ENCODE assay signal across 27 cellular contexts in genomic region chr3:4043867-4044575, GRCh38.
DNase-seq lines count a peak whose midpoint lies in the region; ATAC-seq and TF ChIP-seq lines count a peak whose summit lies in the region.
"Had no signal": no experiment of that assay in that cellular context is flagged by ENCODE, and none has a peak within 500 bp of the region (broad histone marks: within the 10 kb centered on the region; RNA-seq: fewer than 3 reads in every experiment).

No MANE protein-coding gene starts in this region.

- no peaks in the 10 kb centered on the region for H4K20me1 ChIP-seq in GM23248 (ENCODE audit: insufficient read depth)

- H3K27me3 ChIP-seq in GM23248 (replicated peaks; ENCODE audit: insufficient read depth) (no peaks in the 10 kb centered on the region), RWPE2 (ENCODE audit: insufficient read depth, poor library complexity, severe bottlenecking) (no peaks in the 10 kb centered on the region)
- H3K27me3 ChIP-seq: breast epithelium, right lobe of liver, testis had no signal

- no peaks in the 10 kb centered on the region for H3K79me2 ChIP-seq in GM23248 (ENCODE audit: insufficient read depth)

- no peak overlapping the region for H3K4me3 Mint-ChIP-seq in stimulated activated effector memory CD8-positive, alpha-beta T cell treated with anti-CD3 and anti-CD28 coated beads, Interleukin-12 subunit alpha, Interleukin-12 subunit beta, amount 100 ng/mL, for 72 hours
- H3K4me3 Mint-ChIP-seq in activated CD4-positive, alpha-beta memory T cell treated with anti-CD3 and anti-CD28 coated beads, Interleukin-2, amount 10 ng/mL, durations not matched to agents 7 days and 5 days: no peak overlapping the region
- H3K4me3 Mint-ChIP-seq: activated naive CD8-positive, alpha-beta T cell treated with anti-CD3 and anti-CD28 coated beads, Interleukin-2, amount 10 ng/mL, durations not matched to agents 7 days and 5 days; CD4-positive, alpha-beta T cell; dendritic cell treated with granulocyte-macrophage colony-stimulating factor and Interleukin-4, amounts not matched to agents 40 ng/mL and 50 ng/mL, for 4 days; GM23338; naive thymus-derived CD4-positive, alpha-beta T cell had no signal

- H3K9me2 ChIP-seq in GM23248 (ENCODE audit: insufficient read depth): no peaks in the 10 kb centered on the region

- TF ChIP-seq CTCF in RWPE2 (IDR thresholded peaks at IDR 0.05; ENCODE audit: poor library complexity, severe bottlenecking): no peak

- H3K9me3 ChIP-seq in GM23248 (ENCODE audit: low read depth) (no peaks in the 10 kb centered on the region), RWPE2 (ENCODE audit: severe bottlenecking) (no peaks in the 10 kb centered on the region)
- H3K9me3 ChIP-seq: breast epithelium, right lobe of liver, testis had no signal

- H3K9me3 Mint-ChIP-seq in stimulated activated effector memory CD8-positive, alpha-beta T cell treated with anti-CD3 and anti-CD28 coated beads, Interleukin-12 subunit alpha, Interleukin-12 subunit beta, amount 100 ng/mL, for 72 hours: no peaks in the 10 kb centered on the region
- H3K9me3 Mint-ChIP-seq in activated CD4-positive, alpha-beta memory T cell treated with anti-CD3 and anti-CD28 coated beads, Interleukin-2, amount 10 ng/mL, durations not matched to agents 7 days and 5 days: no peaks in the 10 kb centered on the region
- H3K9me3 Mint-ChIP-seq: activated naive CD8-positive, alpha-beta T cell treated with anti-CD3 and anti-CD28 coated beads, Interleukin-2, amount 10 ng/mL, durations not matched to agents 7 days and 5 days; activated T-helper 2 cell treated with anti-CD3 and anti-CD28 coated beads, Interferon-gamma antibody, Interleukin-2, Interleukin-4, amounts not matched to agents 10 μg/mL and 5 μg/mL and 100 μg/mL, durations not matched to agents 14 hours and 24 hours and 36 hours; CD4-positive, alpha-beta T cell; dendritic cell treated with granulocyte-macrophage colony-stimulating factor and Interleukin-4, amounts not matched to agents 40 ng/mL and 50 ng/mL, for 4 days had no signal

- no peaks in the 10 kb centered on the region for H3K27me3 Mint-ChIP-seq in activated CD4-positive, alpha-beta memory T cell treated with anti-CD3 and anti-CD28 coated beads, Interleukin-2, amount 10 ng/mL, durations not matched to agents 7 days and 5 days
- H3K27me3 Mint-ChIP-seq: activated naive CD8-positive, alpha-beta T cell treated with anti-CD3 and anti-CD28 coated beads, Interleukin-2, amount 10 ng/mL, durations not matched to agents 7 days and 5 days; CD4-positive, alpha-beta T cell; dendritic cell treated with granulocyte-macrophage colony-stimulating factor and Interleukin-4, amounts not matched to agents 40 ng/mL and 50 ng/mL, for 4 days; naive thymus-derived CD4-positive, alpha-beta T cell had no signal

- H3K27ac ChIP-seq in GM23248: no peak overlapping the region
- no peak overlapping the region for H3K27ac ChIP-seq in RWPE2 (ENCODE audit: poor library complexity, severe bottlenecking)
- H3K27ac ChIP-seq: breast epithelium, KMS-11, right lobe of liver, testis had no signal

- CTCF ChIA-PET in activated CD4-positive, alpha-beta memory T cell treated with anti-CD3 and anti-CD28 coated beads, Interleukin-2, amount 10 ng/mL, durations not matched to agents 7 days and 5 days (lab: Charles Lee): no interaction called here

- H3K4me2 ChIP-seq in GM23248 (ENCODE audit: unreplicated experiment): no peak overlapping the region
- H3K4me2 ChIP-seq: GM23338, KMS-11 had no signal

- H2AFZ ChIP-seq in GM23248: no peak overlapping the region
- H2AFZ ChIP-seq: GM23338 had no signal

- POLR2A ChIA-PET in activated CD4-positive, alpha-beta memory T cell treated with anti-CD3 and anti-CD28 coated beads, Interleukin-2, amount 10 ng/mL, durations not matched to agents 7 days and 5 days (lab: Charles Lee): no interaction called here

- no peaks in the 10 kb centered on the region for H3K36me3 Mint-ChIP-seq in stimulated activated effector memory CD8-positive, alpha-beta T cell treated with anti-CD3 and anti-CD28 coated beads, Interleukin-12 subunit alpha, Interleukin-12 subunit beta, amount 100 ng/mL, for 72 hours
- no peaks in the 10 kb centered on the region for H3K36me3 Mint-ChIP-seq in activated CD4-positive, alpha-beta memory T cell treated with anti-CD3 and anti-CD28 coated beads, Interleukin-2, amount 10 ng/mL, durations not matched to agents 7 days and 5 days (ENCODE audit: low read depth)
- H3K36me3 Mint-ChIP-seq: activated naive CD8-positive, alpha-beta T cell treated with anti-CD3 and anti-CD28 coated beads, Interleukin-2, amount 10 ng/mL, durations not matched to agents 7 days and 5 days had no signal

- DNase-seq in GM23248 (peak; percentile 42), RWPE2 (ENCODE audit: low spot score) (no peak), foreskin melanocyte (peak; percentile 93), COR-L47 (lab: John Stamatoyannopoulos, UW) (no peak), NCI-H2196 (lab: John Stamatoyannopoulos, UW; ENCODE audit: unreplicated experiment) (no peak), hepatic stellate cell (ENCODE audit: low spot score) (no peak)
- no peak for DNase-seq in stimulated activated effector memory CD8-positive, alpha-beta T cell treated with anti-CD3 and anti-CD28 coated beads, Interleukin-12 subunit alpha, Interleukin-12 subunit beta, amount 100 ng/mL, for 72 hours (ENCODE audit: low spot score in 2 of 2)
- no peak for DNase-seq in activated CD4-positive, alpha-beta memory T cell treated with anti-CD3 and anti-CD28 coated beads, Interleukin-2, amount 10 ng/mL, durations not matched to agents 7 days and 5 days
- DNase-seq: activated CD4-positive, alpha-beta T cell treated with anti-CD3 and anti-CD28 coated beads for 4 hours; activated naive CD8-positive, alpha-beta T cell treated with anti-CD3 and anti-CD28 coated beads, Interleukin-2, amount 10 ng/mL, durations not matched to agents 7 days and 5 days; CD4-positive, alpha-beta T cell; GDM1; left cardiac atrium; mesenchymal stem cell; naive thymus-derived CD4-positive, alpha-beta T cell; NCI-H1092 treated with DMSO at 0.1 percent for 48 hours; NCI-H2029 treated with DMSO at 0.1 percent for 48 hours; NCI-H524 treated with DMSO at 0.1 percent for 48 hours; right lobe of liver; testis had no signal

- no peak overlapping the region for H3K27ac Mint-ChIP-seq in stimulated activated effector memory CD8-positive, alpha-beta T cell treated with anti-CD3 and anti-CD28 coated beads, Interleukin-12 subunit alpha, Interleukin-12 subunit beta, amount 100 ng/mL, for 72 hours
- no peak overlapping the region for H3K27ac Mint-ChIP-seq in activated CD4-positive, alpha-beta memory T cell treated with anti-CD3 and anti-CD28 coated beads, Interleukin-2, amount 10 ng/mL, durations not matched to agents 7 days and 5 days
- H3K27ac Mint-ChIP-seq: activated naive CD8-positive, alpha-beta T cell treated with anti-CD3 and anti-CD28 coated beads, Interleukin-2, amount 10 ng/mL, durations not matched to agents 7 days and 5 days; activated T-helper 2 cell treated with anti-CD3 and anti-CD28 coated beads, Interferon-gamma antibody, Interleukin-2, Interleukin-4, amounts not matched to agents 10 μg/mL and 5 μg/mL and 100 μg/mL, durations not matched to agents 14 hours and 24 hours and 36 hours; CD4-positive, alpha-beta T cell; dendritic cell treated with granulocyte-macrophage colony-stimulating factor and Interleukin-4, amounts not matched to agents 40 ng/mL and 50 ng/mL, for 4 days; GM23338 had no signal

- ATAC-seq in RWPE2 (ENCODE audit: low read depth): peak; percentile 72; the same call in 2 of the 3 replicates
- ATAC-seq in stimulated activated effector memory CD8-positive, alpha-beta T cell treated with anti-CD3 and anti-CD28 coated beads, Interleukin-12 subunit alpha, Interleukin-12 subunit beta, amount 100 ng/mL, for 72 hours: peak; percentile 37
- ATAC-seq: GM12878; GM23338; naive thymus-derived CD4-positive, alpha-beta T cell; right lobe of liver; Right ventricle myocardium inferior had no signal

- in situ Hi-C loops in GM23248 (cut with MboI): no loop called here

- no peaks in the 10 kb centered on the region for H3F3A ChIP-seq in GM23248 (ENCODE audit: insufficient read depth)

- no peaks in the 10 kb centered on the region for H3K36me3 ChIP-seq in GM23248 (ENCODE audit: low read depth)
- no peaks in the 10 kb centered on the region for H3K36me3 ChIP-seq in RWPE2 (ENCODE audit: low read depth)
- H3K36me3 ChIP-seq: breast epithelium, right lobe of liver had no signal

- H3K4me1 ChIP-seq in GM23248 (ENCODE audit: insufficient read depth) (no peaks in the 10 kb centered on the region), RWPE2 (ENCODE audit: insufficient read depth, poor library complexity, severe bottlenecking) (no peaks in the 10 kb centered on the region)
- H3K4me1 ChIP-seq: breast epithelium, right lobe of liver, testis had no signal

- H3K9ac ChIP-seq in GM23248: no peak overlapping the region
- H3K9ac ChIP-seq: KMS-11 had no signal

- no peaks in the 10 kb centered on the region for H3K4me1 Mint-ChIP-seq in stimulated activated effector memory CD8-positive, alpha-beta T cell treated with anti-CD3 and anti-CD28 coated beads, Interleukin-12 subunit alpha, Interleukin-12 subunit beta, amount 100 ng/mL, for 72 hours
- H3K4me1 Mint-ChIP-seq in activated CD4-positive, alpha-beta memory T cell treated with anti-CD3 and anti-CD28 coated beads, Interleukin-2, amount 10 ng/mL, durations not matched to agents 7 days and 5 days: no peaks in the 10 kb centered on the region
- H3K4me1 Mint-ChIP-seq: activated naive CD8-positive, alpha-beta T cell treated with anti-CD3 and anti-CD28 coated beads, Interleukin-2, amount 10 ng/mL, durations not matched to agents 7 days and 5 days; GM23338; naive thymus-derived CD4-positive, alpha-beta T cell had no signal

- H3K4me3 ChIP-seq in GM23248 (no peak overlapping the region), RWPE2 (ENCODE audit: severe bottlenecking) (no peak overlapping the region)
- H3K4me3 ChIP-seq: breast epithelium, GM12878, GM23338, right lobe of liver, testis had no signal

- 28 to 38% methylated on average over 2 of the region's 2 CpGs for WGBS in GM23248 (ENCODE audit: low coverage in 1 of 2, low lambda C conversion rate in 2 of 2, missing lambda C conversion rate in 2 of 2), 2 experiments

Comparison
In these comparisons a context has a peak if more than half of its experiments do, and no peak if none do; other contexts are left out.
1. DNase-seq: peak in GM23248 (single experiment) and foreskin melanocyte (single experiment); none in RWPE2 (single experiment), stimulated activated effector memory CD8-positive, alpha-beta T cell treated with anti-CD3 and anti-CD28 coated beads, Interleukin-12 subunit alpha, Interleukin-12 subunit beta, amount 100 ng/mL, for 72 hours (0 of 2), COR-L47 (single experiment), activated CD4-positive, alpha-beta memory T cell treated with anti-CD3 and anti-CD28 coated beads, Interleukin-2, amount 10 ng/mL, durations not matched to agents 7 days and 5 days (single experiment), NCI-H2196 (single experiment) and hepatic stellate cell (single experiment).